In genomic region chr12:27979145-27979544, GRCh38 we compare ENCODE assay signal across 28 cellular contexts. TPM values are rescaled to one million over a fixed set of nuclear protein-coding genes. Genes with fewer than 3 reads are reported as not detected.
"Had no signal": no experiment of that assay in that cellular context is flagged by ENCODE, and none has a peak within 500 bp of the region (broad histone marks: within the 10 kb centered on the region; RNA-seq: fewer than 3 reads in every experiment).

No MANE protein-coding gene starts in this region.

- H3K4me3 ChIP-seq: coronary artery, gastrocnemius medialis, left lung, lower lobe of right lung, right atrium auricular region, smooth muscle cell, stomach, thyroid gland, upper lobe of left lung, vagina had no signal

- ATAC-seq: activated CD4-positive, CD25-positive, alpha-beta regulatory T cell treated with anti-CD3 and anti-CD28 coated beads, Interleukin-2, amount 50 U/mL, for 24 hours; gastrocnemius medialis; lower lobe of right lung; naive thymus-derived CD8-positive, alpha-beta T cell; stimulated activated naive B cell treated with anti-CD40 and anti-IgM and Interleukin-4, amounts not matched to agents 10 μg/mL and 1 μg/mL and 100 μg/mL, for 72 hours had no signal

- H3K36me3 ChIP-seq: brain microvascular endothelial cell, gastrocnemius medialis, left lung, lower lobe of right lung, right atrium auricular region, stomach, thyroid gland, upper lobe of left lung, vagina, WERI-Rb-1 had no signal

- H3K4me1 ChIP-seq: left lung had no signal

- H3K27me3 ChIP-seq: brain microvascular endothelial cell, vagina had no signal

- H3K9me3 ChIP-seq: gastrocnemius medialis, left lung, lower lobe of right lung, right atrium auricular region, stomach, thyroid gland, upper lobe of left lung, vagina had no signal

- H3K27ac ChIP-seq: brain microvascular endothelial cell, coronary artery, gastrocnemius medialis, left lung, lower lobe of right lung, right atrium auricular region, stomach, thyroid gland, upper lobe of left lung, vagina, WERI-Rb-1 had no signal

- H3K4me2 ChIP-seq: smooth muscle cell had no signal

- DNase-seq: activated CD4-positive, alpha-beta memory T cell treated with anti-CD3 and anti-CD28 coated beads for 36 hours; activated CD4-positive, alpha-beta T cell treated with anti-CD3 and anti-CD28 coated beads, Interleukin-2, amount 10 ng/mL, durations not matched to agents 24 days and 14 days; activated CD8-positive, alpha-beta memory T cell treated with anti-CD3 and anti-CD28 coated beads, Interleukin-2, amount 50 U/mL, for 4 hours; activated gamma-delta T cell; activated naive CD4-positive, alpha-beta T cell treated with anti-CD3 and anti-CD28 coated beads, Interleukin-2, amount 10 ng/mL, durations not matched to agents 7 days and 5 days; activated naive CD8-positive, alpha-beta T cell treated with anti-CD3 and anti-CD28 coated beads, Interleukin-2, amount 10 ng/mL, durations not matched to agents 7 days and 5 days; activated T-cell treated with anti-CD3 and anti-CD28 coated beads, Interleukin-2, amount 50 U/mL, for 24 hours; amniotic stem cell; brain microvascular endothelial cell; gastrocnemius medialis; glutamatergic neuron; left lung; lower lobe of right lung; mesenchymal stem cell; naive thymus-derived CD8-positive, alpha-beta T cell; nucleus accumbens; stimulated activated CD4-positive, alpha-beta T cell treated with anti-CD3 and anti-CD28 coated beads, Interleukin-1b, Interleukin-23, amount 100 ng/mL, for 48 hours; stimulated activated naive B cell treated with anti-CD40 and anti-IgM and Interleukin-4, amounts not matched to agents 10 μg/mL and 1 μg/mL and 100 μg/mL, for 72 hours; stomach; thyroid gland; upper lobe of left lung; WERI-Rb-1 had no signal

RNA-seq across cellular contexts. Expression of gene PTHLH, which starts 6.6 kb away (rescaled TPM):
- total RNA-seq: activated CD4-positive, alpha-beta T cell treated with anti-CD3 and anti-CD28 coated beads, Interleukin-2, amount 10 ng/mL, durations not matched to agents 24 days and 14 days; activated naive CD8-positive, alpha-beta T cell treated with anti-CD3 and anti-CD28 coated beads, Interleukin-2, amount 10 ng/mL, durations not matched to agents 7 days and 5 days; cerebellum; naive thymus-derived CD8-positive, alpha-beta T cell had no signal
- polyA plus RNA-seq: naive thymus-derived CD8-positive, alpha-beta T cell had no signal
